Comparison of ENCODE assay signal across 8 cellular contexts in the genomic region with DNA sequence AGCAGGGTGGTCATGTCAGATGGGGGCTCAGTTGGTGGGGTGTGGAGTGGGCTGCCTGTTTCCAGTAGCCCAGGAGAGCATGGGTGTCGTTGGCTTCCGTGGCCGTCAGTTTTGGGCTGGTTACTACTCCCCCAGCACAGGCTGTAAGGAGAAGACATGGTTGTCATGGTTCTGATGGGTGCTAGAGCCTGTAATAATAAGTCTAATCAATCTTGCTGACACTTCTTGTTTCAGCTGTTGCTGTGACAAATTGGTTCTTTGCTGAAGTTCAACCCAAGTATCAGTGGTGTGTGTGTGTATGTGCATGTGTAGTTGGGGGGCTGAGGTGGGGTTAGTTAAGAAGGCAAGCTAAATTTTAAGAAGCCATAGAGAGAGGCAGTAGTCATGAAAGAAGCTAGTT.
"Had no signal": no experiment of that assay in that cellular context is flagged by ENCODE, and none has a peak within 500 bp of the region (broad histone marks: within the 10 kb centered on the region; RNA-seq: fewer than 3 reads in every experiment).

No MANE protein-coding gene starts in this region.

- H3K9me3 Mint-ChIP-seq: GM23338, HFFc6 had no signal

- DNase-seq: H7, HFFc6, IMR-90, KG1 had no signal

- H3K4me3 Mint-ChIP-seq: GM23338, HFFc6 had no signal

- H3K4me3 ChIP-seq: GM23338, HAP-1, K562 had no signal

- H3K9me3 ChIP-seq: HAP-1 had no signal

- ATAC-seq: GM23338, HCT116, K562 had no signal

- H3K4me1 ChIP-seq: HAP-1 had no signal

- H3K36me3 ChIP-seq: HAP-1 had no signal

- H3K4me1 Mint-ChIP-seq: GM23338 had no signal

- H3K27ac Mint-ChIP-seq: GM23338, HFFc6 had no signal
